Comparison of ENCODE assay signal across 34 cellular contexts in the genomic region with DNA sequence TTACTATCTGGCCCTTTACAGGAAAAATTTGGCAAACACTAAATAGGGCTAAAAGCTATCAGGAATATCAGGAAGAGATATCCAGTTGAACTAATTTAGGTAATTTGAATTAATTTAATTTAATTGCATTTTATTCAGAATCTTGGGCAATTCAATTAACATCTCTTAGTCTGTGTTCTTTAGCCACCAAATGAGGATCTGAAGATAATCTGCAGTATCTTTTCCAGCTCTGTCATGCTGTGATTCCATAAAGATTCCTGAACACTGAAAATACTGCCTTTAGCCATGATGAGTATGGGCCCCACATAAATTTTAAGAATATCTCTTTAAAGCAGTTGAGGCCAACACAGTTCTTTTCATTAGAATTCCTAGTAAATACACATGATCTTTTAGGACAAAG.
"Had no signal": no experiment of that assay in that cellular context is flagged by ENCODE, and none has a peak within 500 bp of the region (broad histone marks: within the 10 kb centered on the region; RNA-seq: fewer than 3 reads in every experiment).

No MANE protein-coding gene starts in this region.

- H3K9ac ChIP-seq: KMS-11 had no signal

- DNase-seq: Karpas-422, Kasumi-1, MG63, MM.1S, MV-4-11, NCI-H1048, NCI-H1092, NCI-H1092 treated with DMSO at 0.1 percent for 48 hours, NCI-H1105, NCI-H1105 treated with DMSO at 0.1 percent for 48 hours, NCI-H1417, NCI-H1417 treated with DMSO at 0.1 percent for 48 hours, NCI-H1436, NCI-H1436 treated with DMSO at 0.1 percent for 48 hours, NCI-H146, NCI-H1694, NCI-H1694 treated with DMSO at 0.1 percent for 48 hours, NCI-H187, NCI-H187 treated with DMSO at 0.1 percent for 48 hours, NCI-H1930, NCI-H2029, NCI-H2029 treated with DMSO at 0.1 percent for 48 hours, NCI-H2081, NCI-H2081 treated with DMSO at 0.1 percent for 48 hours, NCI-H2107, NCI-H2171, NCI-H2171 treated with DMSO at 0.1 percent for 48 hours, NCI-H2227 treated with DMSO at 0.1 percent for 48 hours, NCI-H226, NCI-H345, NCI-H446, NCI-H446 treated with DMSO at 0.1 percent for 48 hours, NCI-H510A had no signal

- H3K27ac ChIP-seq: KMS-11 had no signal

- H3K27me3 ChIP-seq: MG63 had no signal

- H3K4me2 ChIP-seq: KMS-11 had no signal

- H3K4me3 ChIP-seq: MG63 had no signal

- H3K9me3 ChIP-seq: MG63 had no signal

- H3K36me3 ChIP-seq: MG63 had no signal
